ENCODE assay signal across 9 cellular contexts in the genomic region with DNA sequence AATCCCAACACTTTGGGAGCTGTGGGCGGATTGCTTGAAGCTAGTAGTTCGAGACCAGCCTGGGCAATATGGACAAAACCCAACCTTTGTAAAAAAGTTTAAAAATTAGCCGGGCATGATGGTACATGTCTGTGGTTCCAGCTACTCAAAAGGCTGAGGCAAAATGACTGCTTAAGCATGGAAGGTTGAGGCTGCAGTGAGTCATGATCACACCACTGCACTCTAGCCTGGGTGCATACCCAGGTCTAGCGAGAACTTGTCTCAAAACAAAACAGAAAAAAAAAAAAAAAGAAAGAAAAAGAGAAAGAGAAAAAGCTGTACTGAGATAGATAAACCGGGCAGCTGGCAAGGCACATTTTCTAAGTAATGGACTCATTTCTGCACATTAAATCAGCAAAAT. TPM values are rescaled to one million over a fixed set of nuclear protein-coding genes. Genes with fewer than 3 reads are reported as not detected.
DNase-seq lines count a peak whose midpoint lies in the region; ATAC-seq, FAIRE-seq and TF ChIP-seq lines count a peak whose summit lies in the region.
"Had no signal": no experiment of that assay in that cellular context is flagged by ENCODE, and none has a peak within 500 bp of the region (broad histone marks: within the 10 kb centered on the region; RNA-seq: fewer than 3 reads in every experiment).

No MANE protein-coding gene starts in this region.

- H3K14ac ChIP-seq in IMR-90 (replicated peaks; ENCODE audit: low read depth, low read length) = peak overlapping the region; percentile 71; the same call in 1 of the 2 replicates

- peak overlapping the region; percentile 72 for H3K4me2 ChIP-seq in IMR-90 (ENCODE audit: low read depth, low read length)

- WGBS in IMR-90 (ENCODE audit: extremely low coverage in 2 of 2, insufficient read length in 1 of 2), 2 experiments = no CpG with 5 or more reads among the region's 5 CpGs
- 88 to 90% methylated on average over 2 to 3 of the region's 5 CpGs for WGBS in mesodermal cell (ENCODE audit: insufficient coverage in 2 of 2), 2 experiments

- no peaks in the 10 kb centered on the region for H3K36me3 ChIP-seq in CD8-positive, alpha-beta T cell (ENCODE audit: insufficient read depth, low read length)
- H3K36me3 ChIP-seq in IMR-90 (ENCODE audit: control insufficient read depth, insufficient read depth, low read length) = peaks cover 2% of the 10 kb centered on the region; the same call in 1 of the 2 replicates
- H3K36me3 ChIP-seq in mesodermal cell (ENCODE audit: control insufficient read depth, insufficient read depth, low read length) = peaks cover 50% of the 10 kb centered on the region

- peak in 3 of 7 experiments; percentile 17 to 51 (median 34) for DNase-seq in CD8-positive, alpha-beta T cell
- DNase-seq in IMR-90 (peak; percentile 78), D721Med (ENCODE audit: insufficient read length, low spot score) (no peak), NCI-H1694 treated with DMSO at 0.1 percent for 48 hours (lab: John Stamatoyannopoulos, UW) (no peak), NCI-H82 (lab: John Stamatoyannopoulos, UW) (no peak)
- DNase-seq in activated effector memory CD4-positive, alpha-beta T cell treated with Interleukin-2 at 50 U/mL for 16 hours = peak; percentile 31

- no peak for TF ChIP-seq CTCF in CD8-positive, alpha-beta T cell (IDR thresholded peaks at IDR 0.05)
- no peak for TF ChIP-seq CTCF in IMR-90 (conservative IDR thresholded peaks at IDR 0.05; ENCODE audit: low read depth, low read length)
- no peak for TF ChIP-seq CTCF in D721Med (IDR thresholded peaks at IDR 0.05; ENCODE audit: insufficient read depth, missing control alignments)

- peak overlapping the region; percentile 85; the same call in 1 of the 2 replicates for H3K4ac ChIP-seq in IMR-90 (ENCODE audit: low read depth, low read length)

- H3K9ac ChIP-seq in IMR-90 (ENCODE audit: low read depth, low read length) = no peak overlapping the region

- TF ChIP-seq POLR2A in IMR-90 (IDR thresholded peaks at IDR 0.05; ENCODE audit: low read depth, low read length) = no peak

- H2BK15ac ChIP-seq in IMR-90 (ENCODE audit: low read depth, low read length) = peak overlapping the region; percentile 32; the same call in 1 of the 3 replicates

- intact Hi-C loops in CD8-positive, alpha-beta T cell (cut with DNase I, micrococcal nuclease) = no loop called here
- intact Hi-C loops in IMR-90 (cut with micrococcal nuclease) = no loop called here

- peak overlapping the region; percentile 95 for H2BK5ac ChIP-seq in IMR-90 (ENCODE audit: low read depth, low read length, poor library complexity, severe bottlenecking)

- no peak overlapping the region for H3K27ac ChIP-seq in CD8-positive, alpha-beta T cell (ENCODE audit: low read depth, low read length)
- H3K27ac ChIP-seq in IMR-90 (ENCODE audit: insufficient read depth, low read length) (peak overlapping the region; percentile 91), mesodermal cell (ENCODE audit: low read depth, low read length, severe bottlenecking) (peak overlapping the region; percentile 43)

- peaks cover 10 to 40% of the 10 kb centered on the region in 2 experiments for H3K79me1 ChIP-seq in IMR-90 (ENCODE audit: low read depth in 1 of 2, low read length in 2 of 2)

- no peaks in the 10 kb centered on the region for H3K27me3 Mint-ChIP-seq in CD8-positive, alpha-beta T cell (ENCODE audit: low read depth)

- peaks cover 46% of the 10 kb centered on the region for H3K36me3 Mint-ChIP-seq in CD8-positive, alpha-beta T cell

- no peak for TF ChIP-seq RAD21 in IMR-90 (IDR thresholded peaks at IDR 0.05; ENCODE audit: low read length)

- H4K8ac ChIP-seq in IMR-90 (ENCODE audit: low read depth in 2 of 2, low read length in 2 of 2) = peak overlapping the region in 1 of 2 experiments; percentile 87; a peak in 2 of 4 replicates

- peak overlapping the region; percentile 71 for H2AK5ac ChIP-seq in IMR-90 (ENCODE audit: low read depth, low read length)

- H2AK9ac ChIP-seq in IMR-90 (replicated peaks; ENCODE audit: low read depth, low read length, poor library complexity) = peak overlapping the region; percentile 13

- no peaks in the 10 kb centered on the region for H3K4me1 ChIP-seq in CD8-positive, alpha-beta T cell (ENCODE audit: insufficient read depth, low read length)
- H3K4me1 ChIP-seq in IMR-90 (ENCODE audit: control insufficient read depth, insufficient read depth, low read length) = peaks cover 17% of the 10 kb centered on the region
- H3K4me1 ChIP-seq in mesodermal cell (ENCODE audit: control insufficient read depth, insufficient read depth, low read length, poor library complexity, severe bottlenecking) = peaks cover 19% of the 10 kb centered on the region

- no peaks in the 10 kb centered on the region for H3K9me3 Mint-ChIP-seq in CD8-positive, alpha-beta T cell

- H2AFZ ChIP-seq in IMR-90 (replicated peaks; ENCODE audit: low read length, poor library complexity) = no peak overlapping the region

- peak overlapping the region; percentile 48; the same call in 1 of the 2 replicates for H3K23ac ChIP-seq in IMR-90 (ENCODE audit: low read depth, low read length)

- peak overlapping the region; percentile 81 for H4K91ac ChIP-seq in IMR-90 (ENCODE audit: insufficient read depth, low read depth, low read length)

- peaks cover 11% of the 10 kb centered on the region for H3K9me1 ChIP-seq in IMR-90 (ENCODE audit: insufficient read depth, low read length)

- H3K4me1 Mint-ChIP-seq in CD8-positive, alpha-beta T cell (ENCODE audit: low read depth) = peaks cover 62% of the 10 kb centered on the region

- H2BK20ac ChIP-seq in IMR-90 (ENCODE audit: low read depth, low read length) = peak overlapping the region; percentile 54; the same call in 1 of the 2 replicates

- CTCF ChIA-PET in CD8-positive, alpha-beta T cell (lab: Charles Lee) = interaction anchor here (1.5 kb wide), 1 partner anchor 174 kb away, joined by 4 read pairs; no protein-coding TSS in a partner anchor
- CTCF ChIA-PET in IMR-90 (lab: Yijun Ruan, JAX) = interaction anchor here (1.8 kb wide), 1 partner anchor 301 kb away, joined by 4 read pairs; no protein-coding TSS in a partner anchor

- no peak for FAIRE-seq in D721Med (lab: Jason Lieb, UNC)
- FAIRE-seq: islet of Langerhans had no signal

- H3K9me3 ChIP-seq in CD8-positive, alpha-beta T cell (ENCODE audit: low read length) = no peaks in the 10 kb centered on the region
- H3K9me3 ChIP-seq in IMR-90 (ENCODE audit: control insufficient read depth, insufficient read depth, low read length) = no peaks in the 10 kb centered on the region
- no peaks in the 10 kb centered on the region for H3K9me3 ChIP-seq in mesodermal cell (ENCODE audit: control insufficient read depth, low read length)

- H3K4me3 Mint-ChIP-seq in CD8-positive, alpha-beta T cell = no peak overlapping the region

- peak overlapping the region; percentile 80 for H2BK120ac ChIP-seq in IMR-90 (ENCODE audit: low read depth, low read length)

- ATAC-seq in CD8-positive, alpha-beta T cell = peak; percentile 86
- ATAC-seq in GM21576 (IDR thresholded peaks at IDR 0.05; ENCODE audit: unreplicated experiment) = peak; percentile 70
- ATAC-seq in IMR-90 (ENCODE audit: low read depth) = peak; percentile 63

- POLR2A ChIA-PET in CD8-positive, alpha-beta T cell (lab: Charles Lee) = interaction anchor here (0.6 kb wide), 2 partner anchors 35 to 126 kb away, joined by 3 read pairs; no protein-coding TSS in a partner anchor
- POLR2A ChIA-PET in IMR-90 (lab: Charles Lee; ENCODE audit: unreplicated experiment) = interaction anchor here (0.6 to 0.7 kb wide), 3 partner anchors 40 to 345 kb away, joined by 3 read pairs; no protein-coding TSS in a partner anchor

- H3K18ac ChIP-seq in IMR-90 (ENCODE audit: low read depth, low read length) = peak overlapping the region; percentile 98

- H3K56ac ChIP-seq in IMR-90 (ENCODE audit: extremely low read depth, insufficient read depth, low read length) = 0 out of 2 replicates have a peak overlapping the region, but pooled peaks have one; percentile 45

- H3K27me3 ChIP-seq in CD8-positive, alpha-beta T cell (ENCODE audit: insufficient read depth, low read length) = no peaks in the 10 kb centered on the region
- H3K27me3 ChIP-seq in IMR-90 (ENCODE audit: control insufficient read depth, insufficient read depth, low read length) = no peaks in the 10 kb centered on the region

- peaks cover 41% of the 10 kb centered on the region for H4K20me1 ChIP-seq in IMR-90 (ENCODE audit: insufficient read depth, low read length)

- peak overlapping the region; percentile 55 for H3K27ac Mint-ChIP-seq in CD8-positive, alpha-beta T cell

- peak overlapping the region; percentile 99 for H4K5ac ChIP-seq in IMR-90 (ENCODE audit: low read depth, low read length)

- H3K4me3 ChIP-seq in CD8-positive, alpha-beta T cell (ENCODE audit: low read depth, low read length) = no peak overlapping the region
- H3K4me3 ChIP-seq in IMR-90 (ENCODE audit: insufficient read depth, low read depth, low read length) (no peak overlapping the region), mesodermal cell (ENCODE audit: extremely low read depth, insufficient read depth, low read length, poor library complexity, severe bottlenecking) (no peak overlapping the region)

- BruUV-seq in IMR-90 (replicated peaks; lab: Mats Ljungman, UMichigan) = no TSS peak

- dilution Hi-C loops in IMR-90 (cut with HindIII; ENCODE audit: low sequenced_read_pairs, unreplicated experiment) = no loop called here

- in situ Hi-C loops in IMR-90 (cut with MboI; ENCODE audit: low sequenced_read_pairs) = no loop called here

TF ChIP-seq in IMR-90, 13 proteins besides CTCF, POLR2A, EP300 and RAD21:
- TF ChIP-seq MXI1 (IDR thresholded peaks at IDR 0.05; ENCODE audit: borderline replicate concordance, low read depth, low read length) (no peak), FOS (IDR thresholded peaks at IDR 0.05; ENCODE audit: low read depth, low read length) (0 out of 2 replicates have a peak, but pooled peaks have one; percentile 21)

RNA-seq across cellular contexts. Expression of a gene that starts 10.6 kb away (rescaled TPM):
- total RNA-seq in CD8-positive, alpha-beta T cell = 100 to 1,000 TPM; 141 to 156 TPM
- 65.2 and 118 TPM in 2 replicates for total RNA-seq in IMR-90 (2012; rRNA removed)
- polyA plus RNA-seq in IMR-90 (2012; rRNA removed) = 23.6 and 33.4 TPM in 2 replicates
- 6.2 and 7.2 TPM in 2 replicates for polyA plus RNA-seq in IMR-90 (2012; cell fraction: cytosol; rRNA removed)
- 2.8 and 16.3 TPM in 2 replicates for polyA plus RNA-seq in IMR-90 (2012; cell fraction: nucleus; rRNA removed; ENCODE audit: low replicate concordance)
- polyA plus RNA-seq in mesodermal cell (2013, experiment 1 of 2) = 120 TPM
- 107 TPM for polyA plus RNA-seq in mesodermal cell (2013, experiment 2 of 2)

RNA-seq across cellular contexts. Expression of a gene that starts 29.5 kb away (rescaled TPM):
- 10 to 100 TPM; 22.5 to 22.7 TPM for total RNA-seq in CD8-positive, alpha-beta T cell
- total RNA-seq in IMR-90 (2012; rRNA removed) = 65.3 and 69.2 TPM in 2 replicates
- 17.5 and 19.4 TPM in 2 replicates for polyA plus RNA-seq in IMR-90 (2012; rRNA removed)
- polyA plus RNA-seq in IMR-90 (2012; cell fraction: cytosol; rRNA removed) = 5.8 and 6.6 TPM in 2 replicates
- polyA plus RNA-seq in IMR-90 (2012; cell fraction: nucleus; rRNA removed; ENCODE audit: low replicate concordance) = 7.8 and 26.0 TPM in 2 replicates
- 8.3 TPM for polyA plus RNA-seq in mesodermal cell (2013, experiment 1 of 2)
- 9.8 TPM for polyA plus RNA-seq in mesodermal cell (2013, experiment 2 of 2)

Comparison
In these comparisons a context has a peak if more than half of its experiments do, and no peak if none do; other contexts are left out.
1. DNase-seq: peak in IMR-90 (single experiment) and activated effector memory CD4-positive, alpha-beta T cell treated with Interleukin-2 at 50 U/mL for 16 hours (single experiment); none in D721Med (single experiment), NCI-H1694 treated with DMSO at 0.1 percent for 48 hours (single experiment) and NCI-H82 (single experiment).
2. Peak in every context shown above with its lines, with median percentiles within 50 percentile points of each other: ATAC-seq.